Comparison of ENCODE assay signal across 8 cellular contexts in the genomic region with DNA sequence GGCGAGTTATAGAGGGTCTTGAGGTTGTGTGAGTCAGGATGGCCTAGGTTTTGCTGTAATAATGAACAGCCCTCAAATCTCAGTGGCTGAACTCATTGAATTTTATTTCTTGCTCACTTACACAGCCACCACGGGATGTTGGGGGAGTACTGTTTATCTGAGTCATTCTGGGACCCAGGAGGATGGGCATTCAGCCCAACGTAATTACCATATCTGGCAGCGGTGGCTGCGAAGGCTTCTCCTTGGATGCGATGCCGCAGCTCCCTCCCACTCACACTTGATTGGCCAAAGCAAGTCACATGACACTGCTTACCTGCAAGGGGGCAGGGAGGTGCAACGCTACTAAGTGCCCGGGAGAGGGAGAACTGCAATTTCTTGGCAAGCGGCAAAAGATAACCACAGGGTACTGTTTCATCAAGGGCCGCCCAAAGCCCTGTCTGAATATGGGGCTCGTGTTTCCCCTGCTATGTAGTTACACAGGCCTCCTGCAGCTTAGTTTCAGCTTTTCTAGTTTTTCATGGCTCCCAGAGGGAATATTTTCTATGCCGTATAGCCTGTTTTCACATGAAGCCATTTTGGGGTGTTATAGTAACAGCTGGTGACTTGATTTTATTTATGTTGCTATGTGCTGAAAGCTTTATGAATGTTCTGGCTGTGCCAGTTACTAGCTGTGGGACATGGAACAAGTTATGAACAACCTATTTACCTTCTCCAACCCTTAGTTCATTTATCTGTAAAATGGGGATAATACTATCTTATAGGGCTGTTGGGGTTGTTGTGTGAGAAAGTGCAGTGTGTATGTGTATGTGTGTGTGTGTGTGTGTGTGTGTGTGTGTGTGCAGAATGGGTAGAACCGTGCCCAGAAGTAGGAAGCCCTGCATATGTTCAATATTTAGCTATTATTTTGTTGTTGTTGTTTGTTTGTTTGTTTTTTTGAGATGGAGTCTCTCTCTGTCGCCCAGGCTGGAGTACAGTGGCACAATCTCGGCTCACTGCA. TPM values are rescaled to one million over a fixed set of nuclear protein-coding genes. Genes with fewer than 3 reads are reported as not detected.
DNase-seq lines count a peak whose midpoint lies in the region; ATAC-seq and TF ChIP-seq lines count a peak whose summit lies in the region.

No MANE protein-coding gene starts in this region.

- ATAC-seq in esophagus mucosa (peak; percentile 86), GM18505 (IDR thresholded peaks at IDR 0.05; ENCODE audit: unreplicated experiment) (no peak), GM21737 (IDR thresholded peaks at IDR 0.05; ENCODE audit: unreplicated experiment) (no peak)

- no peak overlapping the region for H3K27ac ChIP-seq in spleen

- no peaks in the 10 kb centered on the region for H3K9me3 ChIP-seq in spleen

- TF ChIP-seq CTCF in spleen (IDR thresholded peaks at IDR 0.05 in 8 of 11, conservative IDR thresholded peaks at IDR 0.05 in 3 of 11) = peak in 6 of 11 experiments; percentile 10 to 33 (median 22)

- H3K36me3 ChIP-seq in spleen = peaks cover 0 to 40% (median 3%) of the 10 kb centered on the region in 6 donors

- intact Hi-C loops in spleen (cut with DNase I; ENCODE audit: low total_unique reads) = no loop called here

- no peak overlapping the region for H3K4me3 ChIP-seq in spleen

- DNase-seq in DMS53 (lab: John Stamatoyannopoulos, UW) (peak; percentile 94), NCI-H2107 (lab: John Stamatoyannopoulos, UW) (peak; percentile 97), spleen (no peak), KG1 (lab: John Stamatoyannopoulos, UW) (no peak)
- DNase-seq in activated CD8-positive, alpha-beta memory T cell treated with anti-CD3 and anti-CD28 coated beads for 24 hours = peak; percentile 76

- peaks cover 0 to 14% (median 1%) of the 10 kb centered on the region in 6 donors for H3K4me1 ChIP-seq in spleen

- peaks cover 0 to 9% (median 0%) of the 10 kb centered on the region in 7 donors for H3K27me3 ChIP-seq in spleen (replicated peaks in 1 of 7)

- TF ChIP-seq POLR2A in spleen (IDR thresholded peaks at IDR 0.05) = no peak
- TF ChIP-seq POLR2A in GM18505 (IDR thresholded peaks at IDR 0.05; ENCODE audit: borderline replicate concordance, extremely low read depth, insufficient read depth, insufficient read length) = no peak

- WGBS in spleen, 5 donors = 84 to 89% (median 86%) methylated on average over 16 of the region's 16 CpGs

RNA-seq across cellular contexts. Expression of gene ZSWIM9, which starts 20.1 kb away (rescaled TPM):
- total RNA-seq in esophagus mucosa = 2.4 TPM
- 1 to 10 TPM; 1.3 to 9.3 (median 5.2) TPM for total RNA-seq in spleen
- polyA plus RNA-seq in spleen = 1 to 10 TPM; 1.6 to 4.3 (median 2.0) TPM

RNA-seq across cellular contexts. Expression of gene LIG1, which starts 20.4 kb away (rescaled TPM):
- total RNA-seq in esophagus mucosa (25.2 TPM), spleen (10 to 100 TPM; 26.5 to 44.7 (median 33.5) TPM)
- 10 to 100 TPM; 44.1 to 68.4 (median 49.1) TPM for polyA plus RNA-seq in spleen

Comparison
In these comparisons a context has a peak if more than half of its experiments do, and no peak if none do; other contexts are left out.
1. DNase-seq: peak in DMS53 (single experiment), NCI-H2107 (single experiment) and activated CD8-positive, alpha-beta memory T cell treated with anti-CD3 and anti-CD28 coated beads for 24 hours (single experiment); none in spleen (single experiment) and KG1 (single experiment).